ENCODE assay signal across 1 cellular context in the genomic region with DNA sequence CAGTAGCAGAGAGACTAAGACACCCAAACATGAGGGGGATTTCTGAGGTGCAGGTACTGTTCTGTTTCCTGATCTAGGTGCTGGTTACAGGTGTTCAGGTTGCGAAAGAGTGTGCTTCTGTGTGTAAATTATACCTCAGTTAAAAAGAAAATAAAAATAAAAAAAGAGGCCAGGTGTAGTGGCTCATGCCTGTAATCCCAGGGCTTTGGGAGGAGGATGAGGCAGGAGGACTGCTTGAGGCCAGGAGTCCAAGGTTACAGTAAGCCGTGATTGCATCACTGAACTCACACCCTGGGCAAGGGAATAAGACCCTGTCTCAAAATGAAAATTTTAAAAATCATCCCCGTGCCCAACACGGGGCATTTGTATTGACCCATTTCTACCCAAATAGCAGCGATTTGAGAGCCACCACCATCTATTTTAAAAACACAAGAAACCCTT.
TF ChIP-seq lines count a peak whose summit lies in the region.

No MANE protein-coding gene starts in this region.

TF ChIP-seq in HepG2, 621 proteins besides CTCF, POLR2A, EP300 and RAD21 (continued from another document and continues in another):
- TF ChIP-seq, protein P1, sequence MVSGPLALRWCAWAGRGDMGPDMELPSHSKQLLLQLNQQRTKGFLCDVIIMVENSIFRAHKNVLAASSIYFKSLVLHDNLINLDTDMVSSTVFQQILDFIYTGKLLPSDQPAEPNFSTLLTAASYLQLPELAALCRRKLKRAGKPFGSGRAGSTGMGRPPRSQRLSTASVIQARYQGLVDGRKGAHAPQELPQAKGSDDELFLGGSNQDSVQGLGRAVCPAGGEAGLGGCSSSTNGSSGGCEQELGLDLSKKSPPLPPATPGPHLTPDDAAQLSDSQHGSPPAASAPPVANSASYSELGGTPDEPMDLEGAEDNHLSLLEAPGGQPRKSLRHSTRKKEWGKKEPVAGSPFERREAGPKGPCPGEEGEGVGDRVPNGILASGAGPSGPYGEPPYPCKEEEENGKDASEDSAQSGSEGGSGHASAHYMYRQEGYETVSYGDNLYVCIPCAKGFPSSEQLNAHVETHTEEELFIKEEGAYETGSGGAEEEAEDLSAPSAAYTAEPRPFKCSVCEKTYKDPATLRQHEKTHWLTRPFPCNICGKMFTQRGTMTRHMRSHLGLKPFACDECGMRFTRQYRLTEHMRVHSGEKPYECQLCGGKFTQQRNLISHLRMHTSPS (CRISPR knock-in tag; IDR thresholded peaks at IDR 0.05; ENCODE audit: low read depth) = no peak
- no peak for TF ChIP-seq BRD4 (CRISPR knock-in tag; IDR thresholded peaks at IDR 0.05)
- TF ChIP-seq, protein P2, sequence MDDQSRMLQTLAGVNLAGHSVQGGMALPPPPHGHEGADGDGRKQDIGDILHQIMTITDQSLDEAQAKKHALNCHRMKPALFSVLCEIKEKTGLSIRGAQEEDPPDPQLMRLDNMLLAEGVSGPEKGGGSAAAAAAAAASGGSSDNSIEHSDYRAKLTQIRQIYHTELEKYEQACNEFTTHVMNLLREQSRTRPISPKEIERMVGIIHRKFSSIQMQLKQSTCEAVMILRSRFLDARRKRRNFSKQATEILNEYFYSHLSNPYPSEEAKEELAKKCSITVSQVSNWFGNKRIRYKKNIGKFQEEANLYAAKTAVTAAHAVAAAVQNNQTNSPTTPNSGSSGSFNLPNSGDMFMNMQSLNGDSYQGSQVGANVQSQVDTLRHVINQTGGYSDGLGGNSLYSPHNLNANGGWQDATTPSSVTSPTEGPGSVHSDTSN (CRISPR knock-in tag; IDR thresholded peaks at IDR 0.05; ENCODE audit: borderline replicate concordance) = no peak
- TF ChIP-seq RNF2 (conservative IDR thresholded peaks at IDR 0.05; ENCODE audit: low read depth) = no peak
- no peak for TF ChIP-seq ZNF501 (CRISPR knock-in tag; IDR thresholded peaks at IDR 0.05)
- TF ChIP-seq BCL6 (CRISPR knock-in tag; IDR thresholded peaks at IDR 0.05) = peak; percentile 23; the same call in 1 of the 2 replicates
- TF ChIP-seq ZNF296 (CRISPR knock-in tag; conservative IDR thresholded peaks at IDR 0.05) = no peak
- TF ChIP-seq NRL (CRISPR knock-in tag; IDR thresholded peaks at IDR 0.05; ENCODE audit: borderline replicate concordance) = no peak
- TF ChIP-seq ISX (CRISPR knock-in tag; conservative IDR thresholded peaks at IDR 0.05) = no peak
- TF ChIP-seq, protein P3, sequence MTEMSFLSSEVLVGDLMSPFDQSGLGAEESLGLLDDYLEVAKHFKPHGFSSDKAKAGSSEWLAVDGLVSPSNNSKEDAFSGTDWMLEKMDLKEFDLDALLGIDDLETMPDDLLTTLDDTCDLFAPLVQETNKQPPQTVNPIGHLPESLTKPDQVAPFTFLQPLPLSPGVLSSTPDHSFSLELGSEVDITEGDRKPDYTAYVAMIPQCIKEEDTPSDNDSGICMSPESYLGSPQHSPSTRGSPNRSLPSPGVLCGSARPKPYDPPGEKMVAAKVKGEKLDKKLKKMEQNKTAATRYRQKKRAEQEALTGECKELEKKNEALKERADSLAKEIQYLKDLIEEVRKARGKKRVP (CRISPR knock-in tag; IDR thresholded peaks at IDR 0.05) = peak in 1 of 2 experiments; percentile 51; a peak in 1 of 4 replicates
- TF ChIP-seq ZIK1 (CRISPR knock-in tag; IDR thresholded peaks at IDR 0.05; ENCODE audit: borderline replicate concordance, low read depth) = no peak
- TF ChIP-seq CEBPB (IDR thresholded peaks at IDR 0.05; ENCODE audit: borderline replicate concordance, low read depth, low read length) = peak; percentile 80
- TF ChIP-seq KDM4B (CRISPR knock-in tag; IDR thresholded peaks at IDR 0.05) = no peak
- no peak for TF ChIP-seq ZFP36L1 (CRISPR knock-in tag; IDR thresholded peaks at IDR 0.05)
- no peak; the same call in 1 of the 2 replicates for TF ChIP-seq ZFX (CRISPR knock-in tag; IDR thresholded peaks at IDR 0.05; ENCODE audit: low read depth)
- no peak for TF ChIP-seq NFKB2 (CRISPR knock-in tag; IDR thresholded peaks at IDR 0.05; ENCODE audit: borderline replicate concordance)
- TF ChIP-seq ZNF225 (CRISPR knock-in tag; IDR thresholded peaks at IDR 0.05) = no peak
- TF ChIP-seq SOX6 (IDR thresholded peaks at IDR 0.05) = no peak
- 0 out of 2 replicates have a peak, but pooled peaks have one; percentile 5 for TF ChIP-seq SOX6 (CRISPR knock-in tag; IDR thresholded peaks at IDR 0.05)
- no peak for TF ChIP-seq ZNF546 (CRISPR knock-in tag; conservative IDR thresholded peaks at IDR 0.05)
- TF ChIP-seq TOPORS (CRISPR knock-in tag; IDR thresholded peaks at IDR 0.05) = no peak
- TF ChIP-seq SIX1 (CRISPR knock-in tag; IDR thresholded peaks at IDR 0.05; ENCODE audit: borderline replicate concordance) = no peak
- TF ChIP-seq, protein P4, sequence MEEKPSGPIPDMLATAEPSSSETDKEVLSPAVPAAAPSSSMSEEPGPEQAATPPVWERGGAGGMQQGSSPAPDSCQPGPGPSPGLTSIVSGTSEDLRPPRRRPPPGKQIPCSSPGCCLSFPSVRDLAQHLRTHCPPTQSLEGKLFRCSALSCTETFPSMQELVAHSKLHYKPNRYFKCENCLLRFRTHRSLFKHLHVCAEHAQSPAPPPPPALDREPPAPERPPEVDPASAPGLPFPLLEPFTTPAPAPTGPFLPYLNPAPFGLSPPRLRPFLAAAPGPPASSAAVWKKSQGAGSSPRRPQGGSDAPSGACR (CRISPR knock-in tag; IDR thresholded peaks at IDR 0.05) = no peak
- peak; percentile 97 for TF ChIP-seq ZNF263 (CRISPR knock-in tag; IDR thresholded peaks at IDR 0.05)
- no peak for TF ChIP-seq GPN1 (CRISPR knock-in tag; IDR thresholded peaks at IDR 0.05; ENCODE audit: borderline replicate concordance)
- TF ChIP-seq, protein P5, sequence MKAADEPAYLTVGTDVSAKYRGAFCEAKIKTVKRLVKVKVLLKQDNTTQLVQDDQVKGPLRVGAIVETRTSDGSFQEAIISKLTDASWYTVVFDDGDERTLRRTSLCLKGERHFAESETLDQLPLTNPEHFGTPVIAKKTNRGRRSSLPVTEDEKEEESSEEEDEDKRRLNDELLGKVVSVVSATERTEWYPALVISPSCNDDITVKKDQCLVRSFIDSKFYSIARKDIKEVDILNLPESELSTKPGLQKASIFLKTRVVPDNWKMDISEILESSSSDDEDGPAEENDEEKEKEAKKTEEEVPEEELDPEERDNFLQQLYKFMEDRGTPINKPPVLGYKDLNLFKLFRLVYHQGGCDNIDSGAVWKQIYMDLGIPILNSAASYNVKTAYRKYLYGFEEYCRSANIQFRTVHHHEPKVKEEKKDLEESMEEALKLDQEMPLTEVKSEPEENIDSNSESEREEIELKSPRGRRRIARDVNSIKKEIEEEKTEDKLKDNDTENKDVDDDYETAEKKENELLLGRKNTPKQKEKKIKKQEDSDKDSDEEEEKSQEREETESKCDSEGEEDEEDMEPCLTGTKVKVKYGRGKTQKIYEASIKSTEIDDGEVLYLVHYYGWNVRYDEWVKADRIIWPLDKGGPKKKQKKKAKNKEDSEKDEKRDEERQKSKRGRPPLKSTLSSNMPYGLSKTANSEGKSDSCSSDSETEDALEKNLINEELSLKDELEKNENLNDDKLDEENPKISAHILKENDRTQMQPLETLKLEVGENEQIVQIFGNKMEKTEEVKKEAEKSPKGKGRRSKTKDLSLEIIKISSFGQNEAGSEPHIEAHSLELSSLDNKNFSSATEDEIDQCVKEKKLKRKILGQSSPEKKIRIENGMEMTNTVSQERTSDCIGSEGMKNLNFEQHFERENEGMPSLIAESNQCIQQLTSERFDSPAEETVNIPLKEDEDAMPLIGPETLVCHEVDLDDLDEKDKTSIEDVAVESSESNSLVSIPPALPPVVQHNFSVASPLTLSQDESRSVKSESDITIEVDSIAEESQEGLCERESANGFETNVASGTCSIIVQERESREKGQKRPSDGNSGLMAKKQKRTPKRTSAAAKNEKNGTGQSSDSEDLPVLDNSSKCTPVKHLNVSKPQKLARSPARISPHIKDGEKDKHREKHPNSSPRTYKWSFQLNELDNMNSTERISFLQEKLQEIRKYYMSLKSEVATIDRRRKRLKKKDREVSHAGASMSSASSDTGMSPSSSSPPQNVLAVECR (CRISPR knock-in tag; IDR thresholded peaks at IDR 0.05; ENCODE audit: borderline replicate concordance) = no peak
- no peak for TF ChIP-seq ZMYM2 (CRISPR knock-in tag; IDR thresholded peaks at IDR 0.05)
- peak; percentile 36; the same call in 1 of the 2 replicates for TF ChIP-seq HDAC1 (CRISPR knock-in tag; IDR thresholded peaks at IDR 0.05)
- TF ChIP-seq SMAD9 (CRISPR knock-in tag; IDR thresholded peaks at IDR 0.05) = no peak
- peak; percentile 26; the same call in 1 of the 2 replicates for TF ChIP-seq HNF4G (IDR thresholded peaks at IDR 0.05; ENCODE audit: borderline replicate concordance, low read depth, low read length)
- TF ChIP-seq HNF4G (CRISPR knock-in tag; IDR thresholded peaks at IDR 0.05; ENCODE audit: borderline replicate concordance, low read depth) = no peak
- no peak for TF ChIP-seq ZNF264 (CRISPR knock-in tag; IDR thresholded peaks at IDR 0.05)
- TF ChIP-seq ZNF563 (CRISPR knock-in tag; IDR thresholded peaks at IDR 0.05) = no peak
- TF ChIP-seq, protein P6, sequence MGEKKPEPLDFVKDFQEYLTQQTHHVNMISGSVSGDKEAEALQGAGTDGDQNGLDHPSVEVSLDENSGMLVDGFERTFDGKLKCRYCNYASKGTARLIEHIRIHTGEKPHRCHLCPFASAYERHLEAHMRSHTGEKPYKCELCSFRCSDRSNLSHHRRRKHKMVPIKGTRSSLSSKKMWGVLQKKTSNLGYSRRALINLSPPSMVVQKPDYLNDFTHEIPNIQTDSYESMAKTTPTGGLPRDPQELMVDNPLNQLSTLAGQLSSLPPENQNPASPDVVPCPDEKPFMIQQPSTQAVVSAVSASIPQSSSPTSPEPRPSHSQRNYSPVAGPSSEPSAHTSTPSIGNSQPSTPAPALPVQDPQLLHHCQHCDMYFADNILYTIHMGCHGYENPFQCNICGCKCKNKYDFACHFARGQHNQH (CRISPR knock-in tag; IDR thresholded peaks at IDR 0.05) = no peak
- TF ChIP-seq ZNF3 (CRISPR knock-in tag; IDR thresholded peaks at IDR 0.05) = no peak
- no peak for TF ChIP-seq SPEN (CRISPR knock-in tag; IDR thresholded peaks at IDR 0.05; ENCODE audit: low read depth)
- no peak for TF ChIP-seq ZNF792 (CRISPR knock-in tag; IDR thresholded peaks at IDR 0.05)
- no peak for TF ChIP-seq SMAD3 (CRISPR knock-in tag; IDR thresholded peaks at IDR 0.05)
- TF ChIP-seq JDP2 (CRISPR knock-in tag; IDR thresholded peaks at IDR 0.05; ENCODE audit: borderline replicate concordance) = no peak
- peak; percentile 72 for TF ChIP-seq GATAD2A (CRISPR knock-in tag; IDR thresholded peaks at IDR 0.05)
- TF ChIP-seq, protein P7, sequence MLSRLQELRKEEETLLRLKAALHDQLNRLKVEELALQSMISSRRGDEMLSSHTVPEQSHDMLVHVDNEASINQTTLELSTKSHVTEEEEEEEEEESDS (CRISPR knock-in tag; IDR thresholded peaks at IDR 0.05; ENCODE audit: borderline replicate concordance) = no peak
- TF ChIP-seq FOXP1 (IDR thresholded peaks at IDR 0.05) = no peak
- no peak for TF ChIP-seq FOXP1 (CRISPR knock-in tag; IDR thresholded peaks at IDR 0.05)
- no peak for TF ChIP-seq ZNF543 (CRISPR knock-in tag; IDR thresholded peaks at IDR 0.05)
- peak; percentile 37; the same call in 1 of the 2 replicates for TF ChIP-seq HMG20A (CRISPR knock-in tag; IDR thresholded peaks at IDR 0.05; ENCODE audit: borderline replicate concordance)
- no peak for TF ChIP-seq ZNF549 (CRISPR knock-in tag; IDR thresholded peaks at IDR 0.05)
- TF ChIP-seq ZNF451 (CRISPR knock-in tag; IDR thresholded peaks at IDR 0.05) = no peak
- TF ChIP-seq SP1 (IDR thresholded peaks at IDR 0.05) = no peak
- TF ChIP-seq SP1 (CRISPR knock-in tag; IDR thresholded peaks at IDR 0.05) = no peak
- no peak for TF ChIP-seq ZBTB7A (CRISPR knock-in tag; IDR thresholded peaks at IDR 0.05)
- TF ChIP-seq, protein P8, sequence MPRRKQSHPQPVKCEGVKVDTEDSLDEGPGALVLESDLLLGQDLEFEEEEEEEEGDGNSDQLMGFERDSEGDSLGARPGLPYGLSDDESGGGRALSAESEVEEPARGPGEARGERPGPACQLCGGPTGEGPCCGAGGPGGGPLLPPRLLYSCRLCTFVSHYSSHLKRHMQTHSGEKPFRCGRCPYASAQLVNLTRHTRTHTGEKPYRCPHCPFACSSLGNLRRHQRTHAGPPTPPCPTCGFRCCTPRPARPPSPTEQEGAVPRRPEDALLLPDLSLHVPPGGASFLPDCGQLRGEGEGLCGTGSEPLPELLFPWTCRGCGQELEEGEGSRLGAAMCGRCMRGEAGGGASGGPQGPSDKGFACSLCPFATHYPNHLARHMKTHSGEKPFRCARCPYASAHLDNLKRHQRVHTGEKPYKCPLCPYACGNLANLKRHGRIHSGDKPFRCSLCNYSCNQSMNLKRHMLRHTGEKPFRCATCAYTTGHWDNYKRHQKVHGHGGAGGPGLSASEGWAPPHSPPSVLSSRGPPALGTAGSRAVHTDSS (CRISPR knock-in tag; conservative IDR thresholded peaks at IDR 0.05) = no peak
- TF ChIP-seq NCOR1 (IDR thresholded peaks at IDR 0.05; ENCODE audit: borderline replicate concordance, low read length) = no peak
- TF ChIP-seq CEBPG (CRISPR knock-in tag; IDR thresholded peaks at IDR 0.05) = peak; percentile 84
- TF ChIP-seq, protein P9, sequence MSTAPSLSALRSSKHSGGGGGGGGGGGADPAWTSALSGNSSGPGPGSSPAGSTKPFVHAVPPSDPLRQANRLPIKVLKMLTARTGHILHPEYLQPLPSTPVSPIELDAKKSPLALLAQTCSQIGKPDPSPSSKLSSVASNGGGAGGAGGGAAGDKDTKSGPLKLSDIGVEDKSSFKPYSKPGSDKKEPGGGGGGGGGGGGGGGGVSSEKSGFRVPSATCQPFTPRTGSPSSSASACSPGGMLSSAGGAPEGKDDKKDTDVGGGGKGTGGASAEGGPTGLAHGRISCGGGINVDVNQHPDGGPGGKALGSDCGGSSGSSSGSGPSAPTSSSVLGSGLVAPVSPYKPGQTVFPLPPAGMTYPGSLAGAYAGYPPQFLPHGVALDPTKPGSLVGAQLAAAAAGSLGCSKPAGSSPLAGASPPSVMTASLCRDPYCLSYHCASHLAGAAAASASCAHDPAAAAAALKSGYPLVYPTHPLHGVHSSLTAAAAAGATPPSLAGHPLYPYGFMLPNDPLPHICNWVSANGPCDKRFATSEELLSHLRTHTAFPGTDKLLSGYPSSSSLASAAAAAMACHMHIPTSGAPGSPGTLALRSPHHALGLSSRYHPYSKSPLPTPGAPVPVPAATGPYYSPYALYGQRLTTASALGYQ (CRISPR knock-in tag; IDR thresholded peaks at IDR 0.05) = no peak
- TF ChIP-seq SRSF1 (optimal IDR thresholded peaks at IDR 0.05; ENCODE audit: low read depth, low read length) = no peak
- no peak for TF ChIP-seq FOXM1 (CRISPR knock-in tag; IDR thresholded peaks at IDR 0.05)
- TF ChIP-seq, protein P10, sequence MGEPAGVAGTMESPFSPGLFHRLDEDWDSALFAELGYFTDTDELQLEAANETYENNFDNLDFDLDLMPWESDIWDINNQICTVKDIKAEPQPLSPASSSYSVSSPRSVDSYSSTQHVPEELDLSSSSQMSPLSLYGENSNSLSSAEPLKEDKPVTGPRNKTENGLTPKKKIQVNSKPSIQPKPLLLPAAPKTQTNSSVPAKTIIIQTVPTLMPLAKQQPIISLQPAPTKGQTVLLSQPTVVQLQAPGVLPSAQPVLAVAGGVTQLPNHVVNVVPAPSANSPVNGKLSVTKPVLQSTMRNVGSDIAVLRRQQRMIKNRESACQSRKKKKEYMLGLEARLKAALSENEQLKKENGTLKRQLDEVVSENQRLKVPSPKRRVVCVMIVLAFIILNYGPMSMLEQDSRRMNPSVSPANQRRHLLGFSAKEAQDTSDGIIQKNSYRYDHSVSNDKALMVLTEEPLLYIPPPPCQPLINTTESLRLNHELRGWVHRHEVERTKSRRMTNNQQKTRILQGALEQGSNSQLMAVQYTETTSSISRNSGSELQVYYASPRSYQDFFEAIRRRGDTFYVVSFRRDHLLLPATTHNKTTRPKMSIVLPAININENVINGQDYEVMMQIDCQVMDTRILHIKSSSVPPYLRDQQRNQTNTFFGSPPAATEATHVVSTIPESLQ (CRISPR knock-in tag; conservative IDR thresholded peaks at IDR 0.05) = no peak
- TF ChIP-seq ZNF678 (CRISPR knock-in tag; IDR thresholded peaks at IDR 0.05) = no peak
- no peak for TF ChIP-seq ISL2 (CRISPR knock-in tag; IDR thresholded peaks at IDR 0.05)
- TF ChIP-seq DR1 (CRISPR knock-in tag; IDR thresholded peaks at IDR 0.05) = no peak
